In genomic region chr18:74194691-74195090, GRCh38 we compare ENCODE assay signal across 15 cellular contexts. TPM values are rescaled to one million over a fixed set of nuclear protein-coding genes. Genes with fewer than 3 reads are reported as not detected.
DNase-seq lines count a peak whose midpoint lies in the region; ATAC-seq and TF ChIP-seq lines count a peak whose summit lies in the region.
"Had no signal": no experiment of that assay in that cellular context is flagged by ENCODE, and none has a peak within 500 bp of the region (broad histone marks: within the 10 kb centered on the region; RNA-seq: fewer than 3 reads in every experiment).

No MANE protein-coding gene starts in this region.

- H3K14ac ChIP-seq in neuronal stem cell (ENCODE audit: low read length): no peak overlapping the region

- H2BK15ac ChIP-seq in neuronal stem cell (ENCODE audit: low read length): no peak overlapping the region

- in situ Hi-C loops in GM23248 (cut with MboI): loop anchor here (5.0 to 25.0 kb wide), 3 partner anchors 138 to 368 kb away; partner anchors contain the start of gene CNDP2

- no peaks in the 10 kb centered on the region for H3K79me1 ChIP-seq in neuronal stem cell (ENCODE audit: low read depth, low read length)

- no peak overlapping the region for H3K4ac ChIP-seq in neuronal stem cell (ENCODE audit: low read length)

- WGBS in GM23248 (ENCODE audit: low coverage in 1 of 2, low lambda C conversion rate in 2 of 2, missing lambda C conversion rate in 2 of 2), 2 experiments: 50 to 53% methylated on average over 3 of the region's 3 CpGs
- WGBS in neuronal stem cell (ENCODE audit: extremely low coverage in 2 of 2, insufficient read length in 2 of 2, insufficient replicate concordance in 1 of 2), 2 donors: no CpG with 5 or more reads among the region's 3 CpGs
- WGBS in stomach, 5 donors: 52 to 62% (median 60%) methylated on average over 3 of the region's 3 CpGs

- no peak overlapping the region for H3K4me2 ChIP-seq in GM23248 (ENCODE audit: unreplicated experiment)
- H3K4me2 ChIP-seq in neuronal stem cell (ENCODE audit: insufficient read depth, low read length, poor library complexity, severe bottlenecking): no peak overlapping the region
- H3K4me2 ChIP-seq: A549 had no signal

- no peak overlapping the region for H2BK120ac ChIP-seq in neuronal stem cell (ENCODE audit: low read depth, low read length)

- intact Hi-C loops in stomach (cut with DNase I; ENCODE audit: low total_unique reads): loop anchor here (5.0 to 10.0 kb wide), 2 partner anchors 148 to 360 kb away; no protein-coding TSS in a partner anchor

- H3K9me2 ChIP-seq in GM23248 (ENCODE audit: insufficient read depth): no peaks in the 10 kb centered on the region

- peaks cover 12% of the 10 kb centered on the region for H3K27me3 ChIP-seq in GM23248 (replicated peaks; ENCODE audit: insufficient read depth)
- peaks cover 0 to 9% (median 0%) of the 10 kb centered on the region in 3 experiments for H3K27me3 ChIP-seq in neuronal stem cell (ENCODE audit: control insufficient read depth in 3 of 3, insufficient read depth in 3 of 3, low read depth in 1 of 3, low read length in 3 of 3)
- peaks cover 0 to 29% (median 0%) of the 10 kb centered on the region in 3 donors for H3K27me3 ChIP-seq in stomach

- H2AFZ ChIP-seq in GM23248: no peak overlapping the region
- H2AFZ ChIP-seq in neuronal stem cell (ENCODE audit: low read length): no peak overlapping the region

- H4K8ac ChIP-seq in neuronal stem cell (ENCODE audit: low read depth, low read length): no peak overlapping the region

- ATAC-seq in HG03135 (IDR thresholded peaks at IDR 0.05; ENCODE audit: unreplicated experiment): no peak
- ATAC-seq: A549; CD8-positive, alpha-beta T cell; GM12878; HCT116 had no signal

- DNase-seq in GM23248: peak; percentile 42
- peak; percentile 15 for DNase-seq in fibroblast of the aortic adventitia (ENCODE audit: low read depth)
- no peak for DNase-seq in neuronal stem cell (ENCODE audit: low spot score)
- no peak for DNase-seq in D341Med (ENCODE audit: low spot score)
- DNase-seq in stomach: no peak
- DNase-seq: CD8-positive, alpha-beta T cell; COR-L47; DMS 273 treated with DMSO at 0.1 percent for 48 hours had no signal

- H3K18ac ChIP-seq in neuronal stem cell (ENCODE audit: low read length): no peak overlapping the region

- TF ChIP-seq POLR2A in stomach (IDR thresholded peaks at IDR 0.05): no peak

- H4K20me1 ChIP-seq in GM23248 (ENCODE audit: insufficient read depth): no peaks in the 10 kb centered on the region

- peaks cover 8% of the 10 kb centered on the region for H3K4me1 ChIP-seq in GM23248 (ENCODE audit: insufficient read depth)
- H3K4me1 ChIP-seq in neuronal stem cell (ENCODE audit: control insufficient read depth in 2 of 2, insufficient read depth in 1 of 2, low read depth in 1 of 2, low read length in 2 of 2): peaks cover 0 to 2% of the 10 kb centered on the region in 2 donors
- H3K4me1 ChIP-seq in stomach: peaks cover 8 to 25% (median 18%) of the 10 kb centered on the region in 4 donors

- H3F3A ChIP-seq in GM23248 (ENCODE audit: insufficient read depth): peaks cover 13% of the 10 kb centered on the region

- peak overlapping the region; percentile 50 for H2AK5ac ChIP-seq in neuronal stem cell (ENCODE audit: low read depth, low read length)

- no peak overlapping the region for H3K27ac ChIP-seq in GM23248
- H3K27ac ChIP-seq in neuronal stem cell (replicated peaks; ENCODE audit: low read length): no peak overlapping the region
- H3K27ac ChIP-seq in stomach: no peak overlapping the region
- H3K27ac ChIP-seq: A549 had no signal

- TF ChIP-seq EP300 in stomach (IDR thresholded peaks at IDR 0.05): no peak

- no peak overlapping the region for H2BK12ac ChIP-seq in neuronal stem cell (ENCODE audit: low read length)

- no peak overlapping the region for H2BK5ac ChIP-seq in neuronal stem cell (ENCODE audit: low read length)

- no peak overlapping the region for H3K4me3 ChIP-seq in GM23248
- no peak overlapping the region for H3K4me3 ChIP-seq in fibroblast of the aortic adventitia (ENCODE audit: low read depth, low read length)
- no peak overlapping the region for H3K4me3 ChIP-seq in neuronal stem cell (ENCODE audit: low read length in 2 of 2)
- no peak overlapping the region for H3K4me3 ChIP-seq in stomach
- H3K4me3 ChIP-seq: A549, GM12878 had no signal

- H3K23ac ChIP-seq in neuronal stem cell (ENCODE audit: low read depth, low read length, poor library complexity): no peak overlapping the region

- no peak overlapping the region for H4K91ac ChIP-seq in neuronal stem cell (ENCODE audit: low read depth, low read length, poor library complexity)

- H3K9me3 ChIP-seq in GM23248 (ENCODE audit: low read depth) (no peaks in the 10 kb centered on the region), neuronal stem cell (replicated peaks in 1 of 2; ENCODE audit: control insufficient read depth in 2 of 2, insufficient read depth in 1 of 2, low read depth in 1 of 2, low read length in 2 of 2) (no peaks in the 10 kb centered on the region), stomach (no peaks in the 10 kb centered on the region)
- H3K9me3 ChIP-seq: A549 had no signal

- no peaks in the 10 kb centered on the region for H3K79me2 ChIP-seq in GM23248 (ENCODE audit: insufficient read depth)

- H3K9ac ChIP-seq in GM23248 (no peak overlapping the region), neuronal stem cell (ENCODE audit: low read depth, low read length, poor library complexity) (no peak overlapping the region)

- no peak for TF ChIP-seq CTCF in fibroblast of the aortic adventitia (IDR thresholded peaks at IDR 0.05; ENCODE audit: insufficient read depth, low read length)
- TF ChIP-seq CTCF in stomach (IDR thresholded peaks at IDR 0.05): no peak

- H3K36me3 ChIP-seq in GM23248 (ENCODE audit: low read depth) (no peaks in the 10 kb centered on the region), neuronal stem cell (replicated peaks in 1 of 2; ENCODE audit: control insufficient read depth in 2 of 2, insufficient read depth in 2 of 2, low read length in 2 of 2) (no peaks in the 10 kb centered on the region), stomach (no peaks in the 10 kb centered on the region)

RNA-seq across cellular contexts. Expression of gene TIMM21, which starts 46.4 kb away (rescaled TPM):
- total RNA-seq in GM23248 (2014; rRNA removed; shearing (Covaris generic)): 27.6 and 32.1 TPM in 2 replicates
- polyA plus RNA-seq in GM23248 (2016; fragmentation: Nextera tagmentation; extraction: Ambion mirVana) (88.0 and 91.6 TPM in 2 replicates), stomach (10 to 100 TPM; 11.9 to 24.7 (median 13.8) TPM)
- total RNA-seq in fibroblast of the aortic adventitia (ENCODE audit: low replicate concordance) (6.5 and 34.5 TPM in 2 replicates), stomach (10 to 100 TPM in 3 of 5 donors, 1 to 10 TPM in 1, not detected in 1; 5.8 to 99.1 (median 21.2) TPM)
- polyA plus RNA-seq in neuronal stem cell (2013, experiment 1 of 2): 17.2 TPM
- 18.9 TPM for polyA plus RNA-seq in neuronal stem cell (2013, experiment 2 of 2)

RNA-seq across cellular contexts. Expression of gene FBXO15, which starts 47.1 kb away (rescaled TPM):
- total RNA-seq in GM23248 (2014; rRNA removed; shearing (Covaris generic)): 0.22 TPM in 1 of 2 replicates, not detected in the other
- polyA plus RNA-seq in GM23248 (2016; fragmentation: Nextera tagmentation; extraction: Ambion mirVana) (0.54 and 1.1 TPM in 2 replicates), stomach (under 1 TPM in 2 of 3 donors, not detected in 1; 0.62 to 0.75 TPM)
- total RNA-seq in fibroblast of the aortic adventitia (ENCODE audit: low replicate concordance) (0.27 and 0.49 TPM in 2 replicates), stomach (10 to 100 TPM in 1 of 5 donors, under 1 TPM in 1, not detected in 3; 0.92 to 31.0 TPM)
- 2.6 TPM for polyA plus RNA-seq in neuronal stem cell (2013, experiment 1 of 2)
- polyA plus RNA-seq in neuronal stem cell (2013, experiment 2 of 2): 2.5 TPM
- total RNA-seq: G401, HT-29 had no signal
- polyA plus RNA-seq: CD14-positive monocyte had no signal

Comparison
In these comparisons a context has a peak if more than half of its experiments do, and no peak if none do; other contexts are left out.
1. DNase-seq: peak in GM23248 (single experiment) and fibroblast of the aortic adventitia (single experiment); none in neuronal stem cell (single experiment), D341Med (single experiment) and stomach (single experiment).